ENCODE assay signal across 8 cellular contexts in the genomic region with DNA sequence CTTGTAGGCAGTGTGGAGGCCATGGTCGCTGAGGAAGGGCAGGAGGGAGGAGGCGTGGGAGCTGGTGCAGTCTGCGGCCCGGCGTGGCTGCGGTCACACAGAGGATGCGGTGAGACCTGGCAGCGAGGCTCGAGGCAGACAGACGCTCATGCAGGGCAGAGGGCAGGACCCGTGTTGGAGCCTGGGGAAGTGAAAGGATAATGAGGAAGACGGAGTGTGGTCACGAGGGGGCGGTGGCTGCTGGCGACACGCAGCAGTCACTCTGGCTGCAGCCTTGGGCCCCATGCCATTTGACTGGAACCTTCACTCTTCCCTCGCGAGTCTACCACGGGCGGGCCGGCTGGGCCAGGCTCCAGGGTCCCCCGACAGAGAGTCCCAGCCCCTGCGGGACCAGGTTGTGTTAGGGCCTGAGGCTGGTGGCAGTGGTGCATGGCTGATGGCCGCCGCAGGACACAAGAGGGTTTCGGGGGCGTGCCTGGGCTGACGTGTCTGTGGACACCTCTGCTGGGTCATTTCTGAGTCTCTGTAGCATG.
A peak's percentile ranks its signal among the peaks of the same experiment; 100 is the strongest.
DNase-seq lines count a peak whose midpoint lies in the region; ATAC-seq and TF ChIP-seq lines count a peak whose summit lies in the region.

No MANE protein-coding gene starts in this region.

- H3K36me3 ChIP-seq in osteoblast (ENCODE audit: insufficient read depth, low read length), result no peaks in the 10 kb centered on the region

- peaks cover 14 to 33% (median 20%) of the 10 kb centered on the region in 3 donors for H3K4me1 Mint-ChIP-seq in IgD-negative memory B cell
- peaks cover 78% of the 10 kb centered on the region for H3K4me1 Mint-ChIP-seq in dendritic cell treated with granulocyte-macrophage colony-stimulating factor and Interleukin-4, amounts not matched to agents 40 ng/mL and 50 ng/mL, for 4 days (ENCODE audit: low read depth)

- peaks cover 0 to under 1% (median 0%) of the 10 kb centered on the region in 3 donors for H3K9me3 Mint-ChIP-seq in IgD-negative memory B cell
- no peaks in the 10 kb centered on the region for H3K9me3 Mint-ChIP-seq in dendritic cell treated with granulocyte-macrophage colony-stimulating factor and Interleukin-4, amounts not matched to agents 40 ng/mL and 50 ng/mL, for 4 days

- H3K4me3 ChIP-seq in osteoblast (ENCODE audit: insufficient read depth, low read length), result no peak overlapping the region

- H3K27ac Mint-ChIP-seq in IgD-negative memory B cell, result peak overlapping the region; percentile 54 to 88 (median 87)
- H3K27ac Mint-ChIP-seq in dendritic cell treated with granulocyte-macrophage colony-stimulating factor and Interleukin-4, amounts not matched to agents 40 ng/mL and 50 ng/mL, for 4 days, result peak overlapping the region; percentile 51

- DNase-seq in osteoblast (ENCODE audit: insufficient read length, low spot score, missing footprints) (peak; percentile 52), DMS 273 treated with DMSO at 0.1 percent for 48 hours (lab: John Stamatoyannopoulos, UW) (no peak), NCI-H2107 (lab: John Stamatoyannopoulos, UW) (no peak), DMS 273 (lab: John Stamatoyannopoulos, UW; ENCODE audit: unreplicated experiment) (no peak), NCI-H1092 treated with DMSO at 0.1 percent for 48 hours (lab: John Stamatoyannopoulos, UW) (no peak)

- no peak for TF ChIP-seq CTCF in osteoblast (IDR thresholded peaks at IDR 0.05; ENCODE audit: extremely low read depth, low read depth, low read length)

- peaks cover 20% of the 10 kb centered on the region for H3K27me3 Mint-ChIP-seq in IgD-negative memory B cell
- peaks cover 29% of the 10 kb centered on the region for H3K27me3 Mint-ChIP-seq in dendritic cell treated with granulocyte-macrophage colony-stimulating factor and Interleukin-4, amounts not matched to agents 40 ng/mL and 50 ng/mL, for 4 days

- peaks cover 15% of the 10 kb centered on the region for H4K20me1 ChIP-seq in osteoblast (ENCODE audit: insufficient read depth, low read length)

- peak overlapping the region; percentile 52 to 93 (median 69) for H3K4me3 Mint-ChIP-seq in IgD-negative memory B cell
- H3K4me3 Mint-ChIP-seq in dendritic cell treated with granulocyte-macrophage colony-stimulating factor and Interleukin-4, amounts not matched to agents 40 ng/mL and 50 ng/mL, for 4 days, result peak overlapping the region; percentile 37

- peaks cover 26% of the 10 kb centered on the region for H3K79me2 ChIP-seq in osteoblast (ENCODE audit: insufficient read depth, low read length)

- peak; percentile 89 for ATAC-seq in GM18511 (IDR thresholded peaks at IDR 0.05; ENCODE audit: unreplicated experiment)

- no peak overlapping the region for H2AFZ ChIP-seq in osteoblast (ENCODE audit: low read length)

- H3K27me3 ChIP-seq in osteoblast (ENCODE audit: insufficient read depth, low read length), result no peaks in the 10 kb centered on the region

- H3K36me3 Mint-ChIP-seq in IgD-negative memory B cell, result peaks cover 4% of the 10 kb centered on the region
- peaks cover 10% of the 10 kb centered on the region for H3K36me3 Mint-ChIP-seq in dendritic cell treated with granulocyte-macrophage colony-stimulating factor and Interleukin-4, amounts not matched to agents 40 ng/mL and 50 ng/mL, for 4 days (ENCODE audit: low read depth)

- no peak overlapping the region for H3K27ac ChIP-seq in osteoblast (ENCODE audit: low read depth, low read length)

- no peaks in the 10 kb centered on the region for H3K9me3 ChIP-seq in osteoblast (ENCODE audit: low read depth, low read length)

- intact Hi-C loops in dendritic cell treated with granulocyte-macrophage colony-stimulating factor and Interleukin-4, amounts not matched to agents 40 ng/mL and 50 ng/mL, for 4 days (cut with micrococcal nuclease), result loop anchor here (1.0 kb wide), 1 partner anchor 12 kb away; no protein-coding TSS in a partner anchor

- no peak overlapping the region for H3K4me2 ChIP-seq in osteoblast (ENCODE audit: insufficient read depth, low read length)

- peaks cover 26% of the 10 kb centered on the region for H3K4me1 ChIP-seq in osteoblast (ENCODE audit: insufficient read depth, low read length)
